In the genomic region with DNA sequence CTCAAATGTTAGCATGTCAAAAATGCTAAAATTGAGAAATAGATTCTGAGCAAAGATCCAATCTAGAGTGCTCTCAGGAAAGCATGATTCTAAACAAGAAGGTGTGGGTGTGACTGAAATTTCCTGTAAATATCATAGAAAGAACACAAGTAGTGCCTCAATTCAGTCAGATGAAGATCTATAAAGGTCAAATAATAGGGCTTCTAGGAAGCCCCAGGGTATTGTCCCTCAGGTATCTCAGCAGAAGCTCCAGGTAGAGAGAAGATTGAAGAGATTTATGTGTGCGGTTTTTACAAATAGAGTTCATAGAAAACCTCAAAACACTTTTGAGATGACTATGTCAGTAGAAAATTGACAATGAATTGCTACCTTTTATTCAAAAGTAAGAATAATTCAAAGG, we compare ENCODE assay signal across 26 cellular contexts. TPM values are rescaled to one million over a fixed set of nuclear protein-coding genes. Genes with fewer than 3 reads are reported as not detected.
DNase-seq lines count a peak whose midpoint lies in the region; ATAC-seq lines count a peak whose summit lies in the region.
"Had no signal": no experiment of that assay in that cellular context is flagged by ENCODE, and none has a peak within 500 bp of the region (broad histone marks: within the 10 kb centered on the region; RNA-seq: fewer than 3 reads in every experiment).

No MANE protein-coding gene starts in this region.

- no peaks in the 10 kb centered on the region for H3K27me3 Mint-ChIP-seq in activated T-cell treated with anti-CD3 and anti-CD28 coated beads, Interleukin-2, amount 50 U/mL, for 4 hours (ENCODE audit: low read depth)
- no peaks in the 10 kb centered on the region for H3K27me3 Mint-ChIP-seq in activated naive CD8-positive, alpha-beta T cell treated with anti-CD3 and anti-CD28 coated beads for 36 hours
- H3K27me3 Mint-ChIP-seq: brain, type B pancreatic cell had no signal

- H3K4me1 Mint-ChIP-seq in activated T-cell treated with anti-CD3 and anti-CD28 coated beads, Interleukin-2, amount 50 U/mL, for 4 hours (ENCODE audit: low read depth): peaks cover 22% of the 10 kb centered on the region
- H3K4me1 Mint-ChIP-seq in activated naive CD8-positive, alpha-beta T cell treated with anti-CD3 and anti-CD28 coated beads for 36 hours: peaks cover 37% of the 10 kb centered on the region
- H3K4me1 Mint-ChIP-seq: brain, mesothelial cell of epicardium, nephron progenitor cell had no signal

- H3K4me3 Mint-ChIP-seq in activated T-cell treated with anti-CD3 and anti-CD28 coated beads, Interleukin-2, amount 50 U/mL, for 4 hours: no peak overlapping the region
- H3K4me3 Mint-ChIP-seq in activated naive CD8-positive, alpha-beta T cell treated with anti-CD3 and anti-CD28 coated beads for 36 hours: peak overlapping the region; percentile 24
- H3K4me3 Mint-ChIP-seq: brain, mesothelial cell of epicardium, nephron progenitor cell, type B pancreatic cell had no signal

- no peak for DNase-seq in activated T-cell treated with anti-CD3 and anti-CD28 coated beads, Interleukin-2, amount 50 U/mL, for 4 hours
- DNase-seq in activated T-cell treated with anti-CD3 and anti-CD28 coated beads, Interleukin-2, amount 50 U/mL, for 48 hours: no peak
- DNase-seq in activated naive CD8-positive, alpha-beta T cell treated with anti-CD3 and anti-CD28 coated beads for 36 hours: no peak
- no peak for DNase-seq in stimulated activated naive CD8-positive, alpha-beta T cell treated with anti-CD3 and anti-CD28 coated beads, Interleukin-15, Interleukin-2, amounts not matched to agents 100 U/mL and 50 U/mL, for 24 hours
- no peak for DNase-seq in 8988T
- DNase-seq: activated CD4-positive, alpha-beta T cell treated with anti-CD3 and anti-CD28 coated beads for 1 hour; activated CD8-positive, alpha-beta memory T cell treated with anti-CD3 and anti-CD28 coated beads, Interleukin-2, amount 50 U/mL, for 48 hours; effector memory CD4-positive, alpha-beta T cell; foreskin melanocyte; hippocampal formation; left ventricle myocardium inferior; NCI-H187; NCI-H748 treated with DMSO at 0.1 percent for 48 hours; nephron progenitor cell; pancreas; right cardiac atrium; stimulated activated CD4-positive, alpha-beta T cell treated with anti-CD3 and anti-CD28 coated beads, Interleukin-4, amount 100 ng/mL, for 24 hours had no signal

- H3K27ac Mint-ChIP-seq in activated naive CD8-positive, alpha-beta T cell treated with anti-CD3 and anti-CD28 coated beads for 36 hours: peak overlapping the region; percentile 90
- H3K27ac Mint-ChIP-seq: brain, mesothelial cell of epicardium, nephron progenitor cell, type B pancreatic cell had no signal

- ATAC-seq in activated T-cell treated with anti-CD3 and anti-CD28 coated beads, Interleukin-2, amount 50 U/mL, for 4 hours: peak; percentile 78 to 87
- peak; percentile 54 for ATAC-seq in HG02870 (IDR thresholded peaks at IDR 0.05; ENCODE audit: unreplicated experiment)
- peak; percentile 88 for ATAC-seq in stimulated activated naive CD8-positive, alpha-beta T cell treated with anti-CD3 and anti-CD28 coated beads, Interleukin-15, Interleukin-2, amounts not matched to agents 100 U/mL and 50 U/mL, for 24 hours
- no peak for ATAC-seq in HG03442 (IDR thresholded peaks at IDR 0.05; ENCODE audit: unreplicated experiment)
- ATAC-seq in HG03159 (IDR thresholded peaks at IDR 0.05; ENCODE audit: unreplicated experiment): no peak
- ATAC-seq: esophagus mucosa, HCT116, pancreas, right cardiac atrium, Right ventricle myocardium inferior had no signal

- peaks cover 4% of the 10 kb centered on the region for H3K36me3 Mint-ChIP-seq in activated T-cell treated with anti-CD3 and anti-CD28 coated beads, Interleukin-2, amount 50 U/mL, for 4 hours (ENCODE audit: insufficient read depth)
- peaks cover 45% of the 10 kb centered on the region for H3K36me3 Mint-ChIP-seq in activated naive CD8-positive, alpha-beta T cell treated with anti-CD3 and anti-CD28 coated beads for 36 hours
- H3K36me3 Mint-ChIP-seq: brain, mesothelial cell of epicardium, type B pancreatic cell had no signal

- no peaks in the 10 kb centered on the region for H3K9me3 Mint-ChIP-seq in activated T-cell treated with anti-CD3 and anti-CD28 coated beads, Interleukin-2, amount 50 U/mL, for 4 hours
- H3K9me3 Mint-ChIP-seq in activated naive CD8-positive, alpha-beta T cell treated with anti-CD3 and anti-CD28 coated beads for 36 hours: peaks cover 29% of the 10 kb centered on the region
- H3K9me3 Mint-ChIP-seq: nephron progenitor cell, type B pancreatic cell had no signal

RNA-seq across cellular contexts. Expression of a gene that starts 13.0 kb away (rescaled TPM):
- 10 to 100 TPM in 1 of 3 donors, 1 to 10 TPM in 2; 6.9 to 17.7 (median 7.2) TPM for total RNA-seq in activated T-cell treated with anti-CD3 and anti-CD28 coated beads, Interleukin-2, amount 50 U/mL, for 4 hours
- total RNA-seq in activated naive CD8-positive, alpha-beta T cell treated with anti-CD3 and anti-CD28 coated beads for 36 hours: 1 to 10 TPM; 2.0 to 2.6 TPM
- total RNA-seq: esophagus mucosa had no signal

Comparison
In these comparisons a context has a peak if more than half of its experiments do, and no peak if none do; other contexts are left out.
1. ATAC-seq: peak in activated T-cell treated with anti-CD3 and anti-CD28 coated beads, Interleukin-2, amount 50 U/mL, for 4 hours (2 of 2), HG02870 (single experiment) and stimulated activated naive CD8-positive, alpha-beta T cell treated with anti-CD3 and anti-CD28 coated beads, Interleukin-15, Interleukin-2, amounts not matched to agents 100 U/mL and 50 U/mL, for 24 hours (single experiment); none in HG03442 (single experiment) and HG03159 (single experiment).